ENCODE assay signal across 20 cellular contexts in genomic region chr1:24109686-24110475, GRCh38. TPM values are rescaled to one million over a fixed set of nuclear protein-coding genes. Genes with fewer than 3 reads are reported as not detected.
A peak's percentile ranks its signal among the peaks of the same experiment; 100 is the strongest.
DNase-seq lines count a peak whose midpoint lies in the region; ATAC-seq, FAIRE-seq and TF ChIP-seq lines count a peak whose summit lies in the region.
"Had no signal": no experiment of that assay in that cellular context is flagged by ENCODE, and none has a peak within 500 bp of the region (broad histone marks: within the 10 kb centered on the region; RNA-seq: fewer than 3 reads in every experiment).

No MANE protein-coding gene starts in this region.

- peak overlapping the region in 2 of 3 experiments; percentile 88 to 95 for H3K4me3 Mint-ChIP-seq in nephron
- H3K4me3 Mint-ChIP-seq in activated CD4-positive, alpha-beta T cell treated with anti-CD3 and anti-CD28 coated beads, Interleukin-2, amount 10 ng/mL, durations not matched to agents 7 days and 5 days, result no peak overlapping the region
- H3K4me3 Mint-ChIP-seq: CD4-positive, alpha-beta T cell; GM23338 had no signal

- POLR2A ChIA-PET in K562 (lab: Yijun Ruan, JAX), result interaction anchor here (0.9 kb wide), 1 partner anchor 134 kb away, joined by 5 read pairs; no protein-coding TSS in a partner anchor
- POLR2A ChIA-PET in activated CD4-positive, alpha-beta T cell treated with anti-CD3 and anti-CD28 coated beads, Interleukin-2, amount 10 ng/mL, durations not matched to agents 7 days and 5 days (lab: Charles Lee), result no interaction called here

- no peak for FAIRE-seq in K562 (lab: Jason Lieb, UNC)
- FAIRE-seq: G401.6, GM12891 had no signal

- H4K20me1 ChIP-seq in K562 (replicated peaks; ENCODE audit: control insufficient read depth, insufficient read depth, low read length), result peaks cover 10% of the 10 kb centered on the region

- TF ChIP-seq CTCF in right atrium auricular region (IDR thresholded peaks at IDR 0.05) (no peak), K562 (IDR thresholded peaks at IDR 0.05 in 2 of 3, conservative IDR thresholded peaks at IDR 0.05 in 1 of 3; ENCODE audit: insufficient read depth in 2 of 3, low read depth in 1 of 3, low read length in 3 of 3) (no peak), nephron (IDR thresholded peaks at IDR 0.05; ENCODE audit: unreplicated experiment in 3 of 3) (no peak), thoracic aorta (IDR thresholded peaks at IDR 0.05) (no peak)

- peaks cover 38% of the 10 kb centered on the region for H3K4me1 Mint-ChIP-seq in nephron
- H3K4me1 Mint-ChIP-seq in activated CD4-positive, alpha-beta T cell treated with anti-CD3 and anti-CD28 coated beads, Interleukin-2, amount 10 ng/mL, durations not matched to agents 7 days and 5 days, result peaks cover 5% of the 10 kb centered on the region

- CTCF ChIA-PET in K562 (lab: Yijun Ruan, JAX; ENCODE audit: low intra/inter-chr PET ratio), result no interaction called here
- CTCF ChIA-PET in activated CD4-positive, alpha-beta T cell treated with anti-CD3 and anti-CD28 coated beads, Interleukin-2, amount 10 ng/mL, durations not matched to agents 7 days and 5 days (lab: Charles Lee), result no interaction called here

- H3K4me1 ChIP-seq in right atrium auricular region, result peaks cover 0 to 41% of the 10 kb centered on the region in 2 donors
- peaks cover 0 to 29% of the 10 kb centered on the region in 2 experiments; a peak in 3 of 5 replicates for H3K4me1 ChIP-seq in K562 (replicated peaks in 1 of 2; ENCODE audit: control insufficient read depth in 2 of 2, insufficient read depth in 2 of 2, low read length in 2 of 2)
- H3K4me1 ChIP-seq in thoracic aorta (ENCODE audit: control insufficient read depth in 1 of 2, low read depth in 2 of 2), result peaks cover 13 to 23% of the 10 kb centered on the region in 2 donors

- ATAC-seq in Right ventricle myocardium inferior (no peak), K562 (no peak), thoracic aorta (ENCODE audit: insufficient number of reproducible peaks, low FRiP score, low read depth) (no peak), GM18870 (IDR thresholded peaks at IDR 0.05; ENCODE audit: unreplicated experiment) (no peak)
- ATAC-seq: GM23338 had no signal

- no peaks in the 10 kb centered on the region for H3K9me3 ChIP-seq in right atrium auricular region
- no peaks in the 10 kb centered on the region for H3K9me3 ChIP-seq in K562 (replicated peaks; ENCODE audit: control insufficient read depth, insufficient read depth, low read depth, low read length)
- H3K9me3 ChIP-seq in thoracic aorta, result no peaks in the 10 kb centered on the region

- no peak for DNase-seq in right atrium auricular region (ENCODE audit: low spot score)
- no peak for DNase-seq in Right ventricle myocardium inferior (ENCODE audit: missing footprints)
- no peak for DNase-seq in K562 (ENCODE audit: extremely low read depth in 1 of 4, low spot score in 3 of 4)
- DNase-seq in thoracic aorta (ENCODE audit: low spot score), result no peak
- DNase-seq in activated CD4-positive, alpha-beta T cell treated with anti-CD3 and anti-CD28 coated beads, Interleukin-2, amount 10 ng/mL, durations not matched to agents 7 days and 5 days, result no peak
- DNase-seq in activated CD4-positive, CD25-positive, alpha-beta regulatory T cell treated with anti-CD3 and anti-CD28 coated beads, Interleukin-2, amount 50 U/mL, for 72 hours, result no peak
- DNase-seq: ACHN; CD4-positive, alpha-beta T cell; DMS79 treated with DMSO at 0.1 percent for 48 hours; Karpas-422; NCI-H1105 treated with DMSO at 0.1 percent for 48 hours; NCI-H187 treated with DMSO at 0.1 percent for 48 hours; NCI-H774; PC-9; SHP77 treated with DMSO at 0.1 percent for 48 hours had no signal

- WGBS in K562 (ENCODE audit: insufficient coverage, low coverage, missing lambda C conversion rate), result 4% methylated on average over 15 of the region's 15 CpGs

- no peak overlapping the region for H3K9ac ChIP-seq in K562 (ENCODE audit: insufficient read depth in 1 of 2, low read depth in 2 of 2, low read length in 2 of 2)

- no peak overlapping the region for H2AFZ ChIP-seq in K562 (ENCODE audit: low read depth, low read length)
- H2AFZ ChIP-seq: PC-9 had no signal

- H3K36me3 ChIP-seq in right atrium auricular region (peaks cover 38% of the 10 kb centered on the region), K562 (ENCODE audit: control insufficient read depth, insufficient read depth, low read length) (no peaks in the 10 kb centered on the region), thoracic aorta (no peaks in the 10 kb centered on the region)

- intact Hi-C loops in Right ventricle myocardium inferior (cut with DNase I) (loop anchor here (5.0 kb wide), 1 partner anchor 153 kb away; the partner anchor contains the start of gene PNRC2), K562 (cut with micrococcal nuclease) (loop anchor here (5.0 kb wide), 1 partner anchor 163 kb away; no protein-coding TSS in a partner anchor)

- H3K4me3 ChIP-seq in right atrium auricular region, result peak overlapping the region; percentile 49 to 50
- H3K4me3 ChIP-seq in K562, result no peak overlapping the region
- H3K4me3 ChIP-seq in thoracic aorta, result no peak overlapping the region
- H3K4me3 ChIP-seq: GM23338, PC-9 had no signal

- H3K27me3 ChIP-seq in right atrium auricular region (peaks cover 0 to 3% of the 10 kb centered on the region in 2 donors), K562 (ENCODE audit: control insufficient read depth in 2 of 2, insufficient read depth in 2 of 2, low read length in 2 of 2) (peaks cover 50 to 83% of the 10 kb centered on the region in 2 experiments), thoracic aorta (replicated peaks; ENCODE audit: insufficient read depth) (no peaks in the 10 kb centered on the region)

- peak overlapping the region; percentile 88 to 91 for H3K27ac ChIP-seq in right atrium auricular region
- no peak overlapping the region for H3K27ac ChIP-seq in K562 (ENCODE audit: extremely low read depth, low read depth, low read length)
- H3K27ac ChIP-seq in thoracic aorta, result peak overlapping the region; percentile 85 to 88
- H3K27ac ChIP-seq: PC-9 had no signal

- no peak for TF ChIP-seq EP300 in K562 (IDR thresholded peaks at IDR 0.05; ENCODE audit: low read length)

- no peaks in the 10 kb centered on the region for H3K79me2 ChIP-seq in K562 (ENCODE audit: control insufficient read depth, insufficient read depth, low read length)

- H3K4me2 ChIP-seq in K562 (ENCODE audit: insufficient read depth, low read length), result no peak overlapping the region
- H3K4me2 ChIP-seq: GM23338, PC-9 had no signal

- no peaks in the 10 kb centered on the region for H3K36me3 Mint-ChIP-seq in nephron (ENCODE audit: low read depth)
- no peaks in the 10 kb centered on the region for H3K36me3 Mint-ChIP-seq in activated CD4-positive, alpha-beta T cell treated with anti-CD3 and anti-CD28 coated beads, Interleukin-2, amount 10 ng/mL, durations not matched to agents 7 days and 5 days (ENCODE audit: low read depth)

- in situ Hi-C loops in K562 (cut with MboI), result no loop called here

- no TSS peak for BruUV-seq in K562 (replicated peaks; lab: Mats Ljungman, UMichigan)

- H3K27ac Mint-ChIP-seq in nephron, result peak overlapping the region; percentile 68 to 91 (median 88)
- no peak overlapping the region for H3K27ac Mint-ChIP-seq in activated CD4-positive, alpha-beta T cell treated with anti-CD3 and anti-CD28 coated beads, Interleukin-2, amount 10 ng/mL, durations not matched to agents 7 days and 5 days
- H3K27ac Mint-ChIP-seq: CD4-positive, alpha-beta T cell; GM23338 had no signal

- no peaks in the 10 kb centered on the region for H3K9me3 Mint-ChIP-seq in nephron
- no peaks in the 10 kb centered on the region for H3K9me3 Mint-ChIP-seq in activated CD4-positive, alpha-beta T cell treated with anti-CD3 and anti-CD28 coated beads, Interleukin-2, amount 10 ng/mL, durations not matched to agents 7 days and 5 days
- H3K9me3 Mint-ChIP-seq: CD4-positive, alpha-beta T cell; GM23338 had no signal

- H3K27me3 Mint-ChIP-seq in nephron (ENCODE audit: low read depth), result peaks cover 29% of the 10 kb centered on the region
- H3K27me3 Mint-ChIP-seq in activated CD4-positive, alpha-beta T cell treated with anti-CD3 and anti-CD28 coated beads, Interleukin-2, amount 10 ng/mL, durations not matched to agents 7 days and 5 days, result peaks cover 11% of the 10 kb centered on the region

- H3K9me1 ChIP-seq in K562 (ENCODE audit: control insufficient read depth, insufficient read depth, low read length), result no peaks in the 10 kb centered on the region

- no peak for TF ChIP-seq POLR2A in K562 (conservative IDR thresholded peaks at IDR 0.05)

- TF ChIP-seq RAD21 in K562 (CRISPR knock-in tag; conservative IDR thresholded peaks at IDR 0.05 in 1 of 2, IDR thresholded peaks at IDR 0.05 in 1 of 2), result no peak

RNA-seq across cellular contexts. Expression of gene MYOM3, which starts 2.1 kb away (rescaled TPM):
- 100 to 1,000 TPM in 1 of 2 donors, 10 to 100 TPM in 1; 98.7 to 241 TPM for total RNA-seq in right atrium auricular region
- total RNA-seq in Right ventricle myocardium inferior, result 403 TPM
- total RNA-seq in K562 (2011; cell fraction: chromatin; rRNA removed; ENCODE audit: low replicate concordance), result 0.09 TPM in 1 of 2 replicates, not detected in the other
- not detected in 2 replicates for total RNA-seq in K562 (2011; cell fraction: nucleolus; rRNA removed)
- total RNA-seq in K562 (2011; cell fraction: nucleoplasm; rRNA removed), result not detected in 2 replicates
- not detected in 2 replicates for total RNA-seq in K562 (2014; rRNA removed)
- not detected in 2 replicates for total RNA-seq in K562 (2014; rRNA removed; fragmentation: Illumina TruSeq; extraction: Trizol)
- total RNA-seq in K562 (2015; rRNA removed; fragmentation: Illumina TruSeq; extraction: Trizol), result not detected in 2 replicates
- not detected in 2 replicates for total RNA-seq in K562 (2021)
- 0.01 TPM in 1 of 2 replicates, not detected in the other for polyA plus RNA-seq in K562 (2011; rRNA removed)
- not detected in 2 replicates for polyA plus RNA-seq in K562 (2011; cell fraction: cytosol; rRNA removed)
- 0.03 and 0.06 TPM in 2 replicates for polyA plus RNA-seq in K562 (2011; cell fraction: nucleus; rRNA removed)
- 0.06 TPM in 1 of 2 replicates, not detected in the other for polyA plus RNA-seq in K562 (2012)
- polyA plus RNA-seq in K562 (2014; fragmentation: Illumina TruSeq; extraction: Trizol), result not detected in 2 replicates
- polyA plus RNA-seq in K562 (2014; fragmentation: Nextera tagmentation; extraction: Ambion mirVana), result not detected
- not detected in 2 replicates for polyA plus RNA-seq in K562 (2014; rRNA removed)
- polyA minus RNA-seq in K562 (2011; rRNA and poly(A)+ RNA removed), result 0.11 TPM in 1 of 2 replicates, not detected in the other
- polyA minus RNA-seq in K562 (2011; cell fraction: cytosol; rRNA and poly(A)+ RNA removed), result not detected in 2 replicates
- not detected in 2 replicates for polyA minus RNA-seq in K562 (2011; cell fraction: nucleus; rRNA and poly(A)+ RNA removed)
- total RNA-seq in thoracic aorta, result 1 to 10 TPM; 1.5 to 1.6 TPM
- not detected for total RNA-seq in activated CD4-positive, alpha-beta T cell treated with anti-CD3 and anti-CD28 coated beads, Interleukin-2, amount 10 ng/mL, durations not matched to agents 7 days and 5 days
- total RNA-seq: CD4-positive, alpha-beta T cell; GM23338 had no signal
- polyA plus RNA-seq: GM23338 had no signal

RNA-seq across cellular contexts. Expression of gene IL22RA1, which starts 33.1 kb away (rescaled TPM):
- under 1 TPM; 0.15 to 0.24 TPM for total RNA-seq in right atrium auricular region
- 0.24 TPM for total RNA-seq in Right ventricle myocardium inferior
- total RNA-seq in K562 (2011; cell fraction: chromatin; rRNA removed; ENCODE audit: low replicate concordance), result not detected in 2 replicates
- not detected in 2 replicates for total RNA-seq in K562 (2011; cell fraction: nucleolus; rRNA removed)
- not detected in 2 replicates for total RNA-seq in K562 (2011; cell fraction: nucleoplasm; rRNA removed)
- total RNA-seq in K562 (2014; rRNA removed), result not detected in 2 replicates
- not detected in 2 replicates for total RNA-seq in K562 (2014; rRNA removed; fragmentation: Illumina TruSeq; extraction: Trizol)
- total RNA-seq in K562 (2015; rRNA removed; fragmentation: Illumina TruSeq; extraction: Trizol), result not detected in 2 replicates
- total RNA-seq in K562 (2021), result 0.11 TPM in 1 of 2 replicates, not detected in the other
- polyA plus RNA-seq in K562 (2011; rRNA removed), result not detected in 2 replicates
- polyA plus RNA-seq in K562 (2011; cell fraction: cytosol; rRNA removed), result not detected in 2 replicates
- polyA plus RNA-seq in K562 (2011; cell fraction: nucleus; rRNA removed), result not detected in 2 replicates
- polyA plus RNA-seq in K562 (2012), result not detected in 2 replicates
- polyA plus RNA-seq in K562 (2014; fragmentation: Illumina TruSeq; extraction: Trizol), result not detected in 2 replicates
- not detected for polyA plus RNA-seq in K562 (2014; fragmentation: Nextera tagmentation; extraction: Ambion mirVana)
- polyA plus RNA-seq in K562 (2014; rRNA removed), result not detected in 2 replicates
- not detected in 2 replicates for polyA minus RNA-seq in K562 (2011; rRNA and poly(A)+ RNA removed)
- not detected in 2 replicates for polyA minus RNA-seq in K562 (2011; cell fraction: cytosol; rRNA and poly(A)+ RNA removed)
- polyA minus RNA-seq in K562 (2011; cell fraction: nucleus; rRNA and poly(A)+ RNA removed), result not detected in 2 replicates
- under 1 TPM; 0.14 to 0.21 TPM for total RNA-seq in thoracic aorta
- not detected for total RNA-seq in activated CD4-positive, alpha-beta T cell treated with anti-CD3 and anti-CD28 coated beads, Interleukin-2, amount 10 ng/mL, durations not matched to agents 7 days and 5 days
- total RNA-seq: CD4-positive, alpha-beta T cell had no signal

Comparison
In these comparisons a context has a peak if more than half of its experiments do, and no peak if none do; other contexts are left out.
1. H3K4me3 ChIP-seq: peak in right atrium auricular region (2 of 2); none in K562 (single experiment) and thoracic aorta (single experiment).
2. RNA of gene MYOM3, which starts 2.1 kb away (total RNA-seq): 403 TPM in Right ventricle myocardium inferior (single experiment) and 98.7 to 241 TPM in right atrium auricular region; 1.5 to 1.6 TPM in thoracic aorta, not detected in activated CD4-positive, alpha-beta T cell treated with anti-CD3 and anti-CD28 coated beads, Interleukin-2, amount 10 ng/mL, durations not matched to agents 7 days and 5 days and 0.09 TPM in K562; every median in the first group is over 10 times any median in the second.